1 cellular context compared by ENCODE assay signal in the genomic region with DNA sequence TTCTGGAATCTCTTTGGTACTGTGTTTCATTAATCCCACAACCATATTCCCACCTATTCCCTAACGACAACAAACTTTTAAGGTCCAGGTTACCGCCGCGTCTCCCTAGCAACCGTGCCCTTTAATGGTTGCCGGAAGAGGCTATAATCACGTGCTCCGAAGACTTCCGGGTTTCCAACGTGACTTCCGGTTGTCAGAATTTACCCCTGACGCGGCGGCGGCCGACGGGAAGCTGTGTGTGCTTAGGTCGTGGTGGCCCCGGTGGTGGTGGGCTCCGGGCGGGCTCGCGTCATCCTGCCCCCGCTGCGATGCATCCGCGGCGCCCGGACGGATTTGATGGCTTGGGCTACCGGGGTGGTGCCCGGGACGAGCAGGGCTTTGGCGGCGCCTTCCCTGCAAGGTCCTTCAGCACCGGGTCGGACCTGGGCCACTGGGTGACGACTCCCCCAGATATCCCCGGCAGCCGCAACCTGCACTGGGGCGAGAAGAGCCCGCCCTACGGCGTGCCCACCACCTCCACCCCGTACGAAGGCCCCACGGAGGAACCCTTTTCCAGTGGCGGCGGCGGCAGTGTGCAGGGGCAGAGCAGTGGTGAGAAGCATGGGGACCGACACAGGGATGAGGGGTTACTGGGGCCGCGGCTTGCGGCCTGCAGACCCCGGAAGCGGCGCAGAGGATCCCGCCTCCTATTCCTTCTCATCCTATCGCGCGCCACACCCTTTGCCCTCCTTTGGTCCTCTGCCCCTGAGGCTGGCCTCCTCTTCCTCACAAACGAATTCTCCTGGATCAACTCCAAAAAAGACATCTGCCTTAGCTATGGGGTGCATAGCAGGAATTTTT.
TF ChIP-seq lines count a peak whose summit lies in the region.

Gene SLC25A46, plus strand, starts transcription at position 196 of the 840 bp plus-strand sequence. Its CDS starts 113 bp downstream, at position 309.

TF ChIP-seq in WTC11, 78 proteins besides CTCF, POLR2A, EP300 and RAD21 (continued from another document and continues in another):
- TF ChIP-seq, protein P1, sequence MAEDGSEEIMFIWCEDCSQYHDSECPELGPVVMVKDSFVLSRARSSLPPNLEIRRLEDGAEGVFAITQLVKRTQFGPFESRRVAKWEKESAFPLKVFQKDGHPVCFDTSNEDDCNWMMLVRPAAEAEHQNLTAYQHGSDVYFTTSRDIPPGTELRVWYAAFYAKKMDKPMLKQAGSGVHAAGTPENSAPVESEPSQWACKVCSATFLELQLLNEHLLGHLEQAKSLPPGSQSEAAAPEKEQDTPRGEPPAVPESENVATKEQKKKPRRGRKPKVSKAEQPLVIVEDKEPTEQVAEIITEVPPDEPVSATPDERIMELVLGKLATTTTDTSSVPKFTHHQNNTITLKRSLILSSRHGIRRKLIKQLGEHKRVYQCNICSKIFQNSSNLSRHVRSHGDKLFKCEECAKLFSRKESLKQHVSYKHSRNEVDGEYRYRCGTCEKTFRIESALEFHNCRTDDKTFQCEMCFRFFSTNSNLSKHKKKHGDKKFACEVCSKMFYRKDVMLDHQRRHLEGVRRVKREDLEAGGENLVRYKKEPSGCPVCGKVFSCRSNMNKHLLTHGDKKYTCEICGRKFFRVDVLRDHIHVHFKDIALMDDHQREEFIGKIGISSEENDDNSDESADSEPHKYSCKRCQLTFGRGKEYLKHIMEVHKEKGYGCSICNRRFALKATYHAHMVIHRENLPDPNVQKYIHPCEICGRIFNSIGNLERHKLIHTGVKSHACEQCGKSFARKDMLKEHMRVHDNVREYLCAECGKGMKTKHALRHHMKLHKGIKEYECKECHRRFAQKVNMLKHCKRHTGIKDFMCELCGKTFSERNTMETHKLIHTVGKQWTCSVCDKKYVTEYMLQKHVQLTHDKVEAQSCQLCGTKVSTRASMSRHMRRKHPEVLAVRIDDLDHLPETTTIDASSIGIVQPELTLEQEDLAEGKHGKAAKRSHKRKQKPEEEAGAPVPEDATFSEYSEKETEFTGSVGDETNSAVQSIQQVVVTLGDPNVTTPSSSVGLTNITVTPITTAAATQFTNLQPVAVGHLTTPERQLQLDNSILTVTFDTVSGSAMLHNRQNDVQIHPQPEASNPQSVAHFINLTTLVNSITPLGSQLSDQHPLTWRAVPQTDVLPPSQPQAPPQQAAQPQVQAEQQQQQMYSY (CRISPR knock-in tag; IDR thresholded peaks at IDR 0.05): no peak
- TF ChIP-seq, protein P2, sequence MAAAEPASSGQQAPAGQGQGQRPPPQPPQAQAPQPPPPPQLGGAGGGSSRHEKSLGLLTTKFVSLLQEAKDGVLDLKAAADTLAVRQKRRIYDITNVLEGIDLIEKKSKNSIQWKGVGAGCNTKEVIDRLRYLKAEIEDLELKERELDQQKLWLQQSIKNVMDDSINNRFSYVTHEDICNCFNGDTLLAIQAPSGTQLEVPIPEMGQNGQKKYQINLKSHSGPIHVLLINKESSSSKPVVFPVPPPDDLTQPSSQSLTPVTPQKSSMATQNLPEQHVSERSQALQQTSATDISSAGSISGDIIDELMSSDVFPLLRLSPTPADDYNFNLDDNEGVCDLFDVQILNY (CRISPR knock-in tag; IDR thresholded peaks at IDR 0.05): 0 out of 2 replicates have a peak, but pooled peaks have one; percentile 76
- no peak for TF ChIP-seq ATF3 (CRISPR knock-in tag; conservative IDR thresholded peaks at IDR 0.05)
- no peak for TF ChIP-seq KAT7 (CRISPR knock-in tag; IDR thresholded peaks at IDR 0.05; ENCODE audit: borderline replicate concordance)
- peak; percentile 56; the same call in 1 of the 2 replicates for TF ChIP-seq CREM (CRISPR knock-in tag; IDR thresholded peaks at IDR 0.05)
- 0 out of 2 replicates have a peak, but pooled peaks have one; percentile 40 for TF ChIP-seq MYBL2 (CRISPR knock-in tag; IDR thresholded peaks at IDR 0.05)
- TF ChIP-seq E2F1 (CRISPR knock-in tag; IDR thresholded peaks at IDR 0.05): no peak
- no peak for TF ChIP-seq CBFB (CRISPR knock-in tag; IDR thresholded peaks at IDR 0.05; ENCODE audit: low read depth)
- TF ChIP-seq NFYB (CRISPR knock-in tag; conservative IDR thresholded peaks at IDR 0.05; ENCODE audit: low read depth): no peak; the same call in 1 of the 2 replicates
- TF ChIP-seq TEAD4 (CRISPR knock-in tag; IDR thresholded peaks at IDR 0.05): no peak
- no peak for TF ChIP-seq MXD4 (CRISPR knock-in tag; IDR thresholded peaks at IDR 0.05; ENCODE audit: borderline replicate concordance)
- no peak for TF ChIP-seq ZNF121 (CRISPR knock-in tag; IDR thresholded peaks at IDR 0.05)
- TF ChIP-seq ZBTB43 (CRISPR knock-in tag; IDR thresholded peaks at IDR 0.05): 0 out of 2 replicates have a peak, but pooled peaks have one; percentile 27
- TF ChIP-seq STAT6 (CRISPR knock-in tag; conservative IDR thresholded peaks at IDR 0.05; ENCODE audit: low read depth): no peak
- TF ChIP-seq PRRX2 (CRISPR knock-in tag; IDR thresholded peaks at IDR 0.05): no peak
- no peak for TF ChIP-seq AR (CRISPR knock-in tag; IDR thresholded peaks at IDR 0.05)
- TF ChIP-seq, protein P3, sequence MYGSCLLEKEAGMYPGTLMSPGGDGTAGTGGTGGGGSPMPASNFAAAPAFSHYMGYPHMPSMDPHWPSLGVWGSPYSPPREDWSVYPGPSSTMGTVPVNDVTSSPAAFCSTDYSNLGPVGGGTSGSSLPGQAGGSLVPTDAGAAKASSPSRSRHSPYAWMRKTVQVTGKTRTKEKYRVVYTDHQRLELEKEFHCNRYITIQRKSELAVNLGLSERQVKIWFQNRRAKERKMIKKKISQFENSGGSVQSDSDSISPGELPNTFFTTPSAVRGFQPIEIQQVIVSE (CRISPR knock-in tag; IDR thresholded peaks at IDR 0.05; ENCODE audit: borderline replicate concordance): no peak
- TF ChIP-seq ESRRA (CRISPR knock-in tag; IDR thresholded peaks at IDR 0.05; ENCODE audit: borderline replicate concordance): no peak
- no peak for TF ChIP-seq NR2C2 (CRISPR knock-in tag; IDR thresholded peaks at IDR 0.05)
- peak; percentile 82 for TF ChIP-seq FOXK1 (CRISPR knock-in tag; IDR thresholded peaks at IDR 0.05)
- TF ChIP-seq ZNF138 (CRISPR knock-in tag; conservative IDR thresholded peaks at IDR 0.05): no peak
- TF ChIP-seq NFATC4 (CRISPR knock-in tag; IDR thresholded peaks at IDR 0.05): no peak
- TF ChIP-seq E2F4 (CRISPR knock-in tag; IDR thresholded peaks at IDR 0.05; ENCODE audit: borderline replicate concordance, low read depth): no peak
- TF ChIP-seq, protein P4, sequence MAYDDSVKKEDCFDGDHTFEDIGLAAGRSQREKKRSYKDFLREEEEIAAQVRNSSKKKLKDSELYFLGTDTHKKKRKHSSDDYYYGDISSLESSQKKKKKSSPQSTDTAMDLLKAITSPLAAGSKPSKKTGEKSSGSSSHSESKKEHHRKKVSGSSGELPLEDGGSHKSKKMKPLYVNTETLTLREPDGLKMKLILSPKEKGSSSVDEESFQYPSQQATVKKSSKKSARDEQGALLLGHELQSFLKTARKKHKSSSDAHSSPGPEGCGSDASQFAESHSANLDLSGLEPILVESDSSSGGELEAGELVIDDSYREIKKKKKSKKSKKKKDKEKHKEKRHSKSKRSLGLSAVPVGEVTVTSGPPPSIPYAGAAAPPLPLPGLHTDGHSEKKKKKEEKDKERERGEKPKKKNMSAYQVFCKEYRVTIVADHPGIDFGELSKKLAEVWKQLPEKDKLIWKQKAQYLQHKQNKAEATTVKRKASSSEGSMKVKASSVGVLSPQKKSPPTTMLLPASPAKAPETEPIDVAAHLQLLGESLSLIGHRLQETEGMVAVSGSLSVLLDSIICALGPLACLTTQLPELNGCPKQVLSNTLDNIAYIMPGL (CRISPR knock-in tag; IDR thresholded peaks at IDR 0.05): 0 out of 2 replicates have a peak, but pooled peaks have one; percentile 53
- no peak for TF ChIP-seq ZNF263 (CRISPR knock-in tag; IDR thresholded peaks at IDR 0.05; ENCODE audit: low read depth)
- no peak for TF ChIP-seq NR3C1 (CRISPR knock-in tag; conservative IDR thresholded peaks at IDR 0.05; ENCODE audit: low read depth)
- TF ChIP-seq, protein P5, sequence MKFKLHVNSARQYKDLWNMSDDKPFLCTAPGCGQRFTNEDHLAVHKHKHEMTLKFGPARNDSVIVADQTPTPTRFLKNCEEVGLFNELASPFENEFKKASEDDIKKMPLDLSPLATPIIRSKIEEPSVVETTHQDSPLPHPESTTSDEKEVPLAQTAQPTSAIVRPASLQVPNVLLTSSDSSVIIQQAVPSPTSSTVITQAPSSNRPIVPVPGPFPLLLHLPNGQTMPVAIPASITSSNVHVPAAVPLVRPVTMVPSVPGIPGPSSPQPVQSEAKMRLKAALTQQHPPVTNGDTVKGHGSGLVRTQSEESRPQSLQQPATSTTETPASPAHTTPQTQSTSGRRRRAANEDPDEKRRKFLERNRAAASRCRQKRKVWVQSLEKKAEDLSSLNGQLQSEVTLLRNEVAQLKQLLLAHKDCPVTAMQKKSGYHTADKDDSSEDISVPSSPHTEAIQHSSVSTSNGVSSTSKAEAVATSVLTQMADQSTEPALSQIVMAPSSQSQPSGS (CRISPR knock-in tag; IDR thresholded peaks at IDR 0.05; ENCODE audit: borderline replicate concordance, low read depth): no peak
- TF ChIP-seq ZNF396 (CRISPR knock-in tag; IDR thresholded peaks at IDR 0.05; ENCODE audit: borderline replicate concordance): no peak
